In genomic region chr7:22663319-22663718, GRCh38 we compare ENCODE assay signal across 9 cellular contexts.
DNase-seq lines count a peak whose midpoint lies in the region; ATAC-seq and TF ChIP-seq lines count a peak whose summit lies in the region.
"Had no signal": no experiment of that assay in that cellular context is flagged by ENCODE, and none has a peak within 500 bp of the region (broad histone marks: within the 10 kb centered on the region; RNA-seq: fewer than 3 reads in every experiment).

No MANE protein-coding gene starts in this region.

- no peak for TF ChIP-seq CTCF in NB4 (IDR thresholded peaks at IDR 0.05; ENCODE audit: low read depth, low read length)
- no peak for TF ChIP-seq CTCF in chondrocyte (IDR thresholded peaks at IDR 0.05)

- ATAC-seq in HG02981 (IDR thresholded peaks at IDR 0.05; ENCODE audit: unreplicated experiment) (no peak), GM18520 (IDR thresholded peaks at IDR 0.05; ENCODE audit: unreplicated experiment) (no peak)

- peaks cover 9% of the 10 kb centered on the region for H3K27me3 Mint-ChIP-seq in activated naive CD4-positive, alpha-beta T cell treated with anti-CD3 and anti-CD28 coated beads, Interleukin-2, amount 10 ng/mL, durations not matched to agents 7 days and 5 days
- H3K27me3 Mint-ChIP-seq in chondrocyte (ENCODE audit: low read depth), result no peaks in the 10 kb centered on the region

- TF ChIP-seq POLR2A in NB4 (IDR thresholded peaks at IDR 0.05; ENCODE audit: extremely low read depth, insufficient read length), result no peak

- no peak overlapping the region for H3K27ac Mint-ChIP-seq in activated naive CD4-positive, alpha-beta T cell treated with anti-CD3 and anti-CD28 coated beads, Interleukin-2, amount 10 ng/mL, durations not matched to agents 7 days and 5 days
- peak overlapping the region; percentile 91 for H3K27ac Mint-ChIP-seq in chondrocyte (ENCODE audit: unreplicated experiment)

- peaks cover 45% of the 10 kb centered on the region for H3K4me1 ChIP-seq in skeletal muscle satellite cell (ENCODE audit: control insufficient read depth, insufficient read depth, low read length)

- no peaks in the 10 kb centered on the region for H3K9me3 ChIP-seq in skeletal muscle satellite cell (replicated peaks; ENCODE audit: low read length)

- H3K36me3 ChIP-seq in skeletal muscle satellite cell (ENCODE audit: insufficient read depth, low read length), result no peaks in the 10 kb centered on the region

- H3K36me3 Mint-ChIP-seq in activated naive CD4-positive, alpha-beta T cell treated with anti-CD3 and anti-CD28 coated beads, Interleukin-2, amount 10 ng/mL, durations not matched to agents 7 days and 5 days, result peaks cover 15% of the 10 kb centered on the region
- no peaks in the 10 kb centered on the region for H3K36me3 Mint-ChIP-seq in chondrocyte (ENCODE audit: low read depth)

- no peaks in the 10 kb centered on the region for H3K27me3 ChIP-seq in skeletal muscle satellite cell (ENCODE audit: control insufficient read depth, insufficient read depth, low read length)

- CTCF ChIA-PET in activated naive CD4-positive, alpha-beta T cell treated with anti-CD3 and anti-CD28 coated beads, Interleukin-2, amount 10 ng/mL, durations not matched to agents 7 days and 5 days (lab: Charles Lee), result interaction anchor here (0.6 to 3.5 kb wide), 3 partner anchors 55 to 103 kb away, joined by 4 to 33 read pairs (median 8); partner anchors contain the start of gene IL6

- peak; percentile 19 for DNase-seq in activated naive CD4-positive, alpha-beta T cell treated with Interleukin-2 at 50 U/mL for 16 hours
- no peak for DNase-seq in activated naive CD4-positive, alpha-beta T cell treated with anti-CD3 and anti-CD28 coated beads, Interleukin-2, amount 10 ng/mL, durations not matched to agents 7 days and 5 days
- peak; percentile 15 for DNase-seq in NB4 (ENCODE audit: low read depth)
- DNase-seq in chondrocyte (ENCODE audit: low spot score), result no peak
- DNase-seq in kidney glomerular epithelial cell (lab: John Stamatoyannopoulos, UW), result no peak
- DNase-seq: NCI-H446 treated with DMSO at 0.1 percent for 48 hours had no signal

- H3K4me3 ChIP-seq in NB4 (ENCODE audit: low read depth, low read length), result no peak overlapping the region
- H3K4me3 ChIP-seq in skeletal muscle satellite cell (ENCODE audit: low read length), result no peak overlapping the region

- H3K4me3 Mint-ChIP-seq in activated naive CD4-positive, alpha-beta T cell treated with anti-CD3 and anti-CD28 coated beads, Interleukin-2, amount 10 ng/mL, durations not matched to agents 7 days and 5 days, result no peak overlapping the region
- H3K4me3 Mint-ChIP-seq in chondrocyte (ENCODE audit: unreplicated experiment), result no peak overlapping the region

- no peak overlapping the region for H3K9ac ChIP-seq in skeletal muscle satellite cell (ENCODE audit: low read depth, low read length)

- H3K9me3 Mint-ChIP-seq in activated naive CD4-positive, alpha-beta T cell treated with anti-CD3 and anti-CD28 coated beads, Interleukin-2, amount 10 ng/mL, durations not matched to agents 7 days and 5 days, result peaks cover 6% of the 10 kb centered on the region
- peaks cover 3% of the 10 kb centered on the region for H3K9me3 Mint-ChIP-seq in chondrocyte (ENCODE audit: low read depth)

- peaks cover 61% of the 10 kb centered on the region for H3K4me1 Mint-ChIP-seq in activated naive CD4-positive, alpha-beta T cell treated with anti-CD3 and anti-CD28 coated beads, Interleukin-2, amount 10 ng/mL, durations not matched to agents 7 days and 5 days
- H3K4me1 Mint-ChIP-seq in chondrocyte (ENCODE audit: low read depth), result peaks cover 62% of the 10 kb centered on the region

- peak overlapping the region; percentile 37 for H3K4me2 ChIP-seq in skeletal muscle satellite cell (ENCODE audit: low read length)

Comparison
In these comparisons a context has a peak if more than half of its experiments do, and no peak if none do; other contexts are left out.
1. DNase-seq: peak in activated naive CD4-positive, alpha-beta T cell treated with Interleukin-2 at 50 U/mL for 16 hours (single experiment) and NB4 (single experiment); none in activated naive CD4-positive, alpha-beta T cell treated with anti-CD3 and anti-CD28 coated beads, Interleukin-2, amount 10 ng/mL, durations not matched to agents 7 days and 5 days (single experiment), chondrocyte (single experiment) and kidney glomerular epithelial cell (single experiment).